Comparison of ENCODE assay signal across 1 cellular context in the genomic region with DNA sequence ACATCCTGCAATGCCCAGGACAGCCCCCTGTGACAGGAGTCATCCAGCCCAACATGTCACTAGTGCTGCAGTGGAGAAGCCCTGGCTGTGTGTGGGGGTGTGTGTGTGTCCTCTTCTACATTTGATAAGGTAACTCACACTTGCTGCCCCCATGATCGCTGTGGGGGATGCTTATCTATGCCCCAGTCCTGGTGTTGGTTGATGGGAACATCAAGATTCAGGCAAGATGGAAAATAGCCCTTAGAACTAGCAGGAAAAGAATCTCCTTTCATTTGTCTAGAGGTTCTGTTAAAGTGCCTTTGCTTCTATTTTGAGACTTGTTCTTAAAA.
TF ChIP-seq lines count a peak whose summit lies in the region.

No MANE protein-coding gene starts in this region.

TF ChIP-seq in WTC11, 78 proteins besides CTCF, POLR2A, EP300 and RAD21 (continued from another document):
- no peak for TF ChIP-seq ZNF532 (CRISPR knock-in tag; IDR thresholded peaks at IDR 0.05; ENCODE audit: borderline replicate concordance)
- no peak for TF ChIP-seq ZNF219 (CRISPR knock-in tag; IDR thresholded peaks at IDR 0.05; ENCODE audit: borderline replicate concordance)
- TF ChIP-seq ATF1 (CRISPR knock-in tag; IDR thresholded peaks at IDR 0.05) = no peak
